ENCODE assay signal across 9 cellular contexts in genomic region chr4:150722908-150723362, GRCh38.
DNase-seq lines count a peak whose midpoint lies in the region; TF ChIP-seq lines count a peak whose summit lies in the region.
"Had no signal": no experiment of that assay in that cellular context is flagged by ENCODE, and none has a peak within 500 bp of the region (broad histone marks: within the 10 kb centered on the region; RNA-seq: fewer than 3 reads in every experiment).

No MANE protein-coding gene starts in this region.

- H3K36me3 Mint-ChIP-seq in nephron progenitor cell (ENCODE audit: low read depth), result peaks cover 34% of the 10 kb centered on the region

- peaks cover 10% of the 10 kb centered on the region for H3K4me1 Mint-ChIP-seq in nephron progenitor cell

- no peak overlapping the region for H3K4me3 ChIP-seq in fibroblast of the aortic adventitia (ENCODE audit: low read depth, low read length)
- H3K4me3 ChIP-seq: BLaER1 treated with 17β-estradiol and CSF1 and Interleukin-3, amounts not matched to agents 10 nM and 100 nM had no signal

- TF ChIP-seq CTCF in fibroblast of the aortic adventitia (IDR thresholded peaks at IDR 0.05; ENCODE audit: insufficient read depth, low read length) (no peak), nephron progenitor cell (IDR thresholded peaks at IDR 0.05) (no peak)

- H3K27ac Mint-ChIP-seq in nephron progenitor cell, result peak overlapping the region; percentile 26

- peak; percentile 4 for DNase-seq in CMK (ENCODE audit: low read depth)
- peak; percentile 14 for DNase-seq in T1000 (lab: John Stamatoyannopoulos, UW)
- peak; percentile 60 for DNase-seq in fibroblast of the aortic adventitia (ENCODE audit: low read depth)
- DNase-seq in nephron progenitor cell, result no peak
- no peak for DNase-seq in hippocampal formation (lab: John Stamatoyannopoulos, UW)
- DNase-seq in GF-D8 (lab: John Stamatoyannopoulos, UW), result no peak
- no peak for DNase-seq in glomerular visceral epithelial cell (ENCODE audit: extremely low spot score)
- no peak for DNase-seq in stimulated activated CD4-positive, alpha-beta T cell treated with anti-CD3 and anti-CD28 coated beads, Interleukin-2, amount 100 ng/mL, for 48 hours

- no peak overlapping the region for H3K4me3 Mint-ChIP-seq in nephron progenitor cell

- peaks cover 15% of the 10 kb centered on the region for H3K9me3 Mint-ChIP-seq in nephron progenitor cell

- no peaks in the 10 kb centered on the region for H3K27me3 Mint-ChIP-seq in nephron progenitor cell (ENCODE audit: low read depth, poor library complexity)

Comparison
In these comparisons a context has a peak if more than half of its experiments do, and no peak if none do; other contexts are left out.
1. DNase-seq: peak in CMK (single experiment), T1000 (single experiment) and fibroblast of the aortic adventitia (single experiment); none in nephron progenitor cell (single experiment), hippocampal formation (0 of 2), GF-D8 (single experiment), glomerular visceral epithelial cell (single experiment) and stimulated activated CD4-positive, alpha-beta T cell treated with anti-CD3 and anti-CD28 coated beads, Interleukin-2, amount 100 ng/mL, for 48 hours (0 of 2).